In genomic region chr5:137751869-137752491, GRCh38 we compare ENCODE assay signal across 8 cellular contexts. TPM values are rescaled to one million over a fixed set of nuclear protein-coding genes. Genes with fewer than 3 reads are reported as not detected.
DNase-seq lines count a peak whose midpoint lies in the region; ATAC-seq and TF ChIP-seq lines count a peak whose summit lies in the region.

No MANE protein-coding gene starts in this region.

- dilution Hi-C loops in mammary epithelial cell (cut with HindIII; ENCODE audit: low sequenced_read_pairs): no loop called here

- in situ Hi-C loops in HAP-1 (cut with MboI; ENCODE audit: low sequenced_read_pairs) (loop anchor here (25.0 kb wide), 1 partner anchor 385 kb away; the partner anchor contains the start of gene NME5), mammary epithelial cell (cut with MboI; ENCODE audit: low sequenced_read_pairs in 2 of 2) (loop anchor here in 1 of 2 donors (25.0 kb wide), 1 partner anchor 285 kb away; the partner anchor contains the start of gene FAM13B)

- no peak overlapping the region for H2AFZ ChIP-seq in mammary epithelial cell (ENCODE audit: low read depth, low read length)

- H3K27me3 Mint-ChIP-seq in Caco-2 (ENCODE audit: insufficient read depth, unreplicated experiment): no peaks in the 10 kb centered on the region

- H3K27me3 ChIP-seq in Caco-2 (replicated peaks; ENCODE audit: control insufficient read depth, insufficient read depth, low read length) (no peaks in the 10 kb centered on the region), HAP-1 (ENCODE audit: low read depth) (no peaks in the 10 kb centered on the region), mammary epithelial cell (ENCODE audit: insufficient read depth, low read length) (no peaks in the 10 kb centered on the region), liver (ENCODE audit: control insufficient read depth in 4 of 4, insufficient read depth in 4 of 4, low read length in 3 of 4) (no peaks in the 10 kb centered on the region), thyroid gland (no peaks in the 10 kb centered on the region)

- no peaks in the 10 kb centered on the region for H3K9me3 Mint-ChIP-seq in Caco-2 (ENCODE audit: unreplicated experiment)

- H3K4me3 ChIP-seq in Caco-2 (ENCODE audit: low read depth, low read length) (peak overlapping the region; percentile 91), HAP-1 (peak overlapping the region; percentile 88), mammary epithelial cell (replicated peaks in 1 of 3; ENCODE audit: insufficient read depth in 1 of 3, low read depth in 2 of 3, low read length in 3 of 3) (peak overlapping the region; percentile 62 to 92 (median 86)), liver (ENCODE audit: low read depth in 1 of 3, low read length in 3 of 3) (peak overlapping the region; percentile 61 to 73 (median 73)), thyroid gland (replicated peaks in 1 of 3) (peak overlapping the region in 2 of 3 donors; percentile 89 to 92)

- CTCF ChIA-PET in Caco-2 (lab: Charles Lee) (interaction anchor here (0.6 to 1.5 kb wide), 9 partner anchors 10 to 127 kb away, joined by 3 to 18 read pairs (median 4); no protein-coding TSS in a partner anchor), mammary epithelial cell (lab: Charles Lee; ENCODE audit: low non-redundant PET) (interaction anchor here (0.6 to 0.8 kb wide), 6 partner anchors 21 to 1637 kb away, joined by 3 to 30 read pairs (median 10); no protein-coding TSS in a partner anchor)

- H3K4me1 ChIP-seq in Caco-2 (peaks cover 20% of the 10 kb centered on the region), HAP-1 (peaks cover 5% of the 10 kb centered on the region; the same call in 1 of the 2 replicates), mammary epithelial cell (ENCODE audit: insufficient read depth, low read length) (peaks cover 8% of the 10 kb centered on the region), liver (ENCODE audit: control insufficient read depth in 4 of 4, insufficient read depth in 4 of 4, low read length in 3 of 4) (peaks cover 3 to 33% (median 19%) of the 10 kb centered on the region in 4 donors), thyroid gland (peaks cover 5 to 18% of the 10 kb centered on the region in 2 donors)

- DNase-seq in Caco-2 (peak; percentile 52 to 56), HAP-1 (ENCODE audit: low spot score in 2 of 2) (peak; percentile 28 to 62), NOMO-1 treated with dmso at 0.1 percent for 144 hours (lab: John Stamatoyannopoulos, UW; ENCODE audit: unreplicated experiment) (peak; percentile 12), mammary epithelial cell (peak; percentile 57), thyroid gland (peak; percentile 21 to 24)
- no peak for DNase-seq in stimulated activated CD4-positive, alpha-beta T cell treated with anti-CD3 and anti-CD28 coated beads, Interleukin-4, amount 100 ng/mL, for 1 hour

- peak; percentile 79 to 82 for TF ChIP-seq CTCF in Caco-2 (IDR thresholded peaks at IDR 0.05; ENCODE audit: insufficient read depth in 1 of 2, low read depth in 1 of 2, low read length in 1 of 2, severe bottlenecking in 1 of 2, unreplicated experiment in 1 of 2)
- TF ChIP-seq CTCF in mammary epithelial cell (conservative IDR thresholded peaks at IDR 0.05 in 1 of 2, IDR thresholded peaks at IDR 0.05 in 1 of 2; ENCODE audit: extremely low read depth in 1 of 2, insufficient read depth in 1 of 2, low read depth in 1 of 2, low read length in 2 of 2): peak; percentile 76 to 83
- peak; percentile 66 for TF ChIP-seq CTCF in liver (IDR thresholded peaks at IDR 0.05; ENCODE audit: low read depth, low read length, missing input control)
- peak; percentile 26 to 79 (median 57) for TF ChIP-seq CTCF in thyroid gland (IDR thresholded peaks at IDR 0.05)

- no peak for ATAC-seq in GM21360 (IDR thresholded peaks at IDR 0.05; ENCODE audit: unreplicated experiment)

- BruUV-seq in Caco-2 (replicated peaks; lab: Mats Ljungman, UMichigan): no TSS peak
- no TSS peak for BruUV-seq in mammary epithelial cell (replicated peaks; lab: Mats Ljungman, UMichigan)

- peaks cover 53% of the 10 kb centered on the region for H3K36me3 Mint-ChIP-seq in Caco-2 (ENCODE audit: insufficient read depth, unreplicated experiment)

- peak overlapping the region; percentile 97 for H3K27ac ChIP-seq in mammary epithelial cell (ENCODE audit: insufficient read depth, low read depth, low read length)
- H3K27ac ChIP-seq in liver (ENCODE audit: low read depth in 1 of 2, low read length in 2 of 2): peak overlapping the region in 1 of 2 donors; percentile 52
- peak overlapping the region in 2 of 3 donors; percentile 100 for H3K27ac ChIP-seq in thyroid gland

- H3K79me2 ChIP-seq in mammary epithelial cell (ENCODE audit: insufficient read depth, low read length): peaks cover 54% of the 10 kb centered on the region

- H3K36me3 ChIP-seq in Caco-2 (ENCODE audit: control insufficient read depth, insufficient read depth, low read length) (0 out of 2 replicates have a peak, but pooled peaks cover 1% of the 10 kb centered on the region), HAP-1 (replicated peaks) (peaks cover 26% of the 10 kb centered on the region), mammary epithelial cell (ENCODE audit: insufficient read depth, low read length) (no peaks in the 10 kb centered on the region), liver (ENCODE audit: control insufficient read depth in 4 of 4, insufficient read depth in 3 of 4, low read depth in 1 of 4, low read length in 3 of 4) (no peaks in the 10 kb centered on the region), thyroid gland (no peaks in the 10 kb centered on the region)

- H3K9me3 ChIP-seq in Caco-2: no peaks in the 10 kb centered on the region
- H3K9me3 ChIP-seq in HAP-1: 0 out of 2 replicates have a peak, but pooled peaks cover 3% of the 10 kb centered on the region
- no peaks in the 10 kb centered on the region for H3K9me3 ChIP-seq in mammary epithelial cell (replicated peaks; ENCODE audit: insufficient read depth, low read length)
- H3K9me3 ChIP-seq in liver (ENCODE audit: control insufficient read depth in 4 of 4, low read length in 3 of 4): no peaks in the 10 kb centered on the region
- no peaks in the 10 kb centered on the region for H3K9me3 ChIP-seq in thyroid gland

- H3K4me2 ChIP-seq in mammary epithelial cell (ENCODE audit: insufficient read depth, low read depth, low read length): peak overlapping the region; percentile 71

- H4K20me1 ChIP-seq in mammary epithelial cell (ENCODE audit: insufficient read depth, low read length): peaks cover 7% of the 10 kb centered on the region

- H3K9ac ChIP-seq in mammary epithelial cell (ENCODE audit: insufficient read depth, low read length) (peak overlapping the region; percentile 80), liver (ENCODE audit: low read depth in 1 of 2, low read length in 2 of 2) (peak overlapping the region; percentile 18 to 75)

- peak; percentile 68 to 75 for TF ChIP-seq RAD21 in liver (IDR thresholded peaks at IDR 0.05)

- H3K4me1 Mint-ChIP-seq in Caco-2 (ENCODE audit: low read depth, unreplicated experiment): no peaks in the 10 kb centered on the region

- POLR2A ChIA-PET in Caco-2 (lab: Charles Lee): interaction anchor here (0.7 kb wide), 4 partner anchors 71 to 122 kb away, joined by 5 to 10 read pairs (median 6); no protein-coding TSS in a partner anchor

- intact Hi-C loops in Caco-2 (cut with micrococcal nuclease; ENCODE audit: unreplicated experiment): loop anchor here (1.0 kb wide), 1 partner anchor 70 kb away; no protein-coding TSS in a partner anchor
- intact Hi-C loops in mammary epithelial cell (cut with micrococcal nuclease): loop anchor here (2.0 to 5.0 kb wide), 3 partner anchors 71 to 381 kb away; partner anchors contain the start of gene FAM13B
- intact Hi-C loops in thyroid gland (cut with DNase I): loop anchor here (5.0 kb wide), 1 partner anchor 280 kb away; the partner anchor contains the start of gene FAM13B

- peak overlapping the region; percentile 34 for H3K27ac Mint-ChIP-seq in Caco-2 (ENCODE audit: unreplicated experiment)

- TF ChIP-seq POLR2A in thyroid gland (IDR thresholded peaks at IDR 0.05): no peak

- H3K4me3 Mint-ChIP-seq in Caco-2 (ENCODE audit: unreplicated experiment): peak overlapping the region; percentile 97

- WGBS in mammary epithelial cell (ENCODE audit: low coverage, missing lambda C conversion rate): under 1% methylated on average over 7 of the region's 7 CpGs
- 2% methylated on average over 7 of the region's 7 CpGs for WGBS in liver
- WGBS in thyroid gland, 2 donors: 3 to 4% methylated on average over 7 of the region's 7 CpGs

TF ChIP-seq in liver, 16 proteins besides CTCF, POLR2A, EP300 and RAD21 (continues in another document):
- no peak for TF ChIP-seq EGR1 (IDR thresholded peaks at IDR 0.05; ENCODE audit: low read depth in 2 of 2)
- TF ChIP-seq JUND (IDR thresholded peaks at IDR 0.05): no peak
- no peak for TF ChIP-seq ZBTB33 (IDR thresholded peaks at IDR 0.05)
- no peak for TF ChIP-seq FOXA2 (IDR thresholded peaks at IDR 0.05)
- TF ChIP-seq GABPA (IDR thresholded peaks at IDR 0.05 in 1 of 2, conservative IDR thresholded peaks at IDR 0.05 in 1 of 2): no peak
- TF ChIP-seq ATF3 (IDR thresholded peaks at IDR 0.05): peak; percentile 25

RNA-seq across cellular contexts. Expression of gene HNRNPA0, which starts 2.2 kb away (rescaled TPM):
- 41.9 and 42.5 TPM in 2 replicates for total RNA-seq in Caco-2 (2022)
- total RNA-seq in mammary epithelial cell: 10 to 100 TPM; 15.8 to 22.2 TPM
- 10.2 TPM for polyA plus RNA-seq in mammary epithelial cell
- polyA minus RNA-seq in mammary epithelial cell: 5.1 TPM
- 10 to 100 TPM in 1 of 2 donors, 1 to 10 TPM in 1; 4.9 to 12.9 TPM for total RNA-seq in liver
- polyA plus RNA-seq in liver: 10 to 100 TPM in 1 of 2 donors, 1 to 10 TPM in 1; 1.8 to 10.2 TPM
- total RNA-seq in thyroid gland: 10 to 100 TPM; 10.6 to 14.1 (median 12.4) TPM

RNA-seq across cellular contexts. Expression of gene KLHL3, which starts 16.1 kb away (rescaled TPM):
- total RNA-seq in Caco-2 (2022): 3.5 TPM in 2 replicates
- 1 to 10 TPM; 3.3 to 4.9 TPM for total RNA-seq in mammary epithelial cell
- polyA plus RNA-seq in mammary epithelial cell: 2.9 TPM
- polyA minus RNA-seq in mammary epithelial cell: 2.3 TPM
- total RNA-seq in liver: 1 to 10 TPM; 5.0 to 8.8 TPM
- 1 to 10 TPM in 1 of 2 donors, under 1 TPM in 1; 0.91 to 2.3 TPM for polyA plus RNA-seq in liver
- total RNA-seq in thyroid gland: 10 to 100 TPM; 11.9 to 26.7 (median 17.9) TPM
